In genomic region chr2:12732663-12733062, GRCh38 we compare ENCODE assay signal across 17 cellular contexts. TPM values are rescaled to one million over a fixed set of nuclear protein-coding genes. Genes with fewer than 3 reads are reported as not detected.
DNase-seq lines count a peak whose midpoint lies in the region; ATAC-seq and TF ChIP-seq lines count a peak whose summit lies in the region.
"Had no signal": no experiment of that assay in that cellular context is flagged by ENCODE, and none has a peak within 500 bp of the region (broad histone marks: within the 10 kb centered on the region; RNA-seq: fewer than 3 reads in every experiment).

No MANE protein-coding gene starts in this region.

- TF ChIP-seq CTCF in lower lobe of right lung (IDR thresholded peaks at IDR 0.05) (no peak), thoracic aorta (IDR thresholded peaks at IDR 0.05) (no peak)

- H3K9me3 Mint-ChIP-seq in T-cell = no peaks in the 10 kb centered on the region

- no peak overlapping the region for H3K4me3 ChIP-seq in lower lobe of right lung
- no peak overlapping the region for H3K4me3 ChIP-seq in thoracic aorta

- DNase-seq in T-cell = no peak
- DNase-seq in lower lobe of right lung = no peak
- no peak for DNase-seq in thoracic aorta (ENCODE audit: low spot score)
- DNase-seq in ureter (ENCODE audit: low spot score) = no peak
- DNase-seq in SKM-1 (lab: John Stamatoyannopoulos, UW; ENCODE audit: unreplicated experiment) = no peak
- DNase-seq: activated CD4-positive, CD25-positive, alpha-beta regulatory T cell; AML-193; DMS 273 treated with DMSO at 0.1 percent for 48 hours; KG1; NCI-H1105; NCI-H2227 treated with DMSO at 0.1 percent for 48 hours; NK-92 treated with Interleukin-12 subunit alpha and Interleukin-12 subunit beta, amount 100 ng/mL, for 24 hours; stimulated activated CD4-positive, alpha-beta T cell treated with anti-CD3 and anti-CD28 coated beads, Interleukin-12 subunit alpha, Interleukin-12 subunit beta, amount 100 ng/mL, for 4 hours; stimulated activated naive CD4-positive, alpha-beta T cell treated with Interleukin-2 at 50 U/mL for 16 hours; T-helper 2 cell had no signal

- no peaks in the 10 kb centered on the region for H3K27me3 Mint-ChIP-seq in T-cell

- intact Hi-C loops in lower lobe of right lung (cut with DNase I) = no loop called here

- peaks cover 87 to 92% (median 89%) of the 10 kb centered on the region in 3 donors for H3K4me1 Mint-ChIP-seq in T-cell

- peak overlapping the region; percentile 69 to 78 for H3K27ac Mint-ChIP-seq in T-cell

- H3K36me3 Mint-ChIP-seq in T-cell = peaks cover 60% of the 10 kb centered on the region

- ATAC-seq in T-cell (replicated peaks in 1 of 4) = no peak
- peak; percentile 18 for ATAC-seq in esophagus mucosa
- ATAC-seq in lower lobe of right lung = peak; percentile 32 to 36
- no peak for ATAC-seq in thoracic aorta (ENCODE audit: insufficient number of reproducible peaks, low FRiP score, low read depth)
- no peak for ATAC-seq in GM18511 (IDR thresholded peaks at IDR 0.05; ENCODE audit: unreplicated experiment)

- H3K9me3 ChIP-seq in lower lobe of right lung (no peaks in the 10 kb centered on the region), thoracic aorta (no peaks in the 10 kb centered on the region)

- H3K27ac ChIP-seq in lower lobe of right lung (peak overlapping the region; percentile 46), thoracic aorta (peak overlapping the region; percentile 27 to 43)

- CTCF ChIA-PET in T-cell (lab: Charles Lee) = no interaction called here

- H3K27me3 ChIP-seq in lower lobe of right lung (ENCODE audit: low read depth) (no peaks in the 10 kb centered on the region), thoracic aorta (replicated peaks; ENCODE audit: insufficient read depth) (no peaks in the 10 kb centered on the region)

- H3K36me3 ChIP-seq in lower lobe of right lung (peaks cover 71% of the 10 kb centered on the region), thoracic aorta (peaks cover 6% of the 10 kb centered on the region)

- H3K4me1 ChIP-seq in lower lobe of right lung (peaks cover 68% of the 10 kb centered on the region), thoracic aorta (ENCODE audit: control insufficient read depth in 1 of 2, low read depth in 2 of 2) (peaks cover 21 to 40% of the 10 kb centered on the region in 2 donors)

- POLR2A ChIA-PET in T-cell (lab: Charles Lee) = no interaction called here

- H3K4me3 Mint-ChIP-seq in T-cell = no peak overlapping the region

RNA-seq across cellular contexts. Expression of gene TRIB2, which starts 15.9 kb away (rescaled TPM):
- total RNA-seq in T-cell (100 to 1,000 TPM; 111 to 131 (median 121) TPM), esophagus mucosa (12.7 TPM), lower lobe of right lung (35.1 TPM), thoracic aorta (10 to 100 TPM; 81.4 to 85.6 TPM), ureter (45.4 TPM)

Comparison
In these comparisons a context has a peak if more than half of its experiments do, and no peak if none do; other contexts are left out.
1. ATAC-seq: peak in esophagus mucosa (single experiment) and lower lobe of right lung (2 of 2); none in T-cell (0 of 4), thoracic aorta (single experiment) and GM18511 (single experiment).